ENCODE assay signal across 6 cellular contexts in the genomic region with DNA sequence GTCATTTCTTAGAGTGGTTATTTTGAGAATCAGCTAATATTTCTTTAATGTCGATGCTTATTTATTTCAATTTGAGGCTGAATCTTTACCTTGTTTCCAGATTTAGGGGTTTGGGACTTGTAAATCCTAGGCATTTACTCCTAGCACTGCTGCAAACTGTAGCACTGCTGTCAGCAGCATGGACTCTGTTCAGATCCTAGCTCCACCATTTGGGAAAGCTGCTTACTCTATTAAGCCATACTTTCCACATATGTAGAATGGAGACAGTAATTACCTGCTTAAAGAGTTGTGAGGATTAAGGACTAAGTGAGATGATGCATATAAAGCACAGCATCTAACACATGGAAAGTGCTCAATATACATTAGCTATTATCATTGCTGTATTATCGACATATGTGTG.
"Had no signal": no experiment of that assay in that cellular context is flagged by ENCODE, and none has a peak within 500 bp of the region (broad histone marks: within the 10 kb centered on the region; RNA-seq: fewer than 3 reads in every experiment).

No MANE protein-coding gene starts in this region.

- H3K4me3 ChIP-seq: GM23338 had no signal

- H3K27ac ChIP-seq: HL-60 had no signal

- H2AFZ ChIP-seq: GM23338 had no signal

- DNase-seq: H9, HCEC 1CT, HFFc6, KG1 had no signal

- H3K4me2 ChIP-seq: GM23338 had no signal
